ENCODE assay signal across 20 cellular contexts in the genomic region with DNA sequence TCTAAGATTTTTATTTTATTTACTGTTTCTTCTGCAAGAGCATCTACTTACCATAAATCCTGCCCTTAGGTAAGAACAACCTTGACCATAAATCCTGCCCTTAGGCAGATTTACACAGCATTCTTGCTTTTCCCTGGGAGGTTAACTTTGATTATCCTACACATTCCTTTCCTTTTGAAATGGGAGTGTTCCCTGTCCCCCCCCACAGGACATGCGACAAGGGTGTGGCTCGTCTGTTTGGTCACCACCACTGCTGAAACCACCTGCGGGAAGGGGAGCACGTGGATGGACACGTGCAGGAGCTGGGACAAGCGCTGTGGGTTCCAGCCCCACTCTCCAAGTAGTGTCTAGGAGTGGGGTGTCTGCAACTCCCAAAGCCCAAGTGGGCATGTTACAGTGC.
"Had no signal": no experiment of that assay in that cellular context is flagged by ENCODE, and none has a peak within 500 bp of the region (broad histone marks: within the 10 kb centered on the region; RNA-seq: fewer than 3 reads in every experiment).

No MANE protein-coding gene starts in this region.

- H3K36me3 ChIP-seq: heart right ventricle, spleen had no signal

- H3K4me1 ChIP-seq: heart right ventricle, spleen had no signal

- H3K27ac Mint-ChIP-seq: activated naive CD4-positive, alpha-beta T cell treated with anti-CD3 and anti-CD28 coated beads, Interleukin-2, amount 50 U/mL, for 72 hours; activated T-cell treated with anti-CD3 and anti-CD28 coated beads, Interleukin-2, amount 50 U/mL, for 24 hours; activated T-helper 17 cell treated with anti-CD3 and anti-CD28 coated beads, Interleukin-2, amount 50 U/mL, for 72 hours; brain; dendritic cell treated with granulocyte-macrophage colony-stimulating factor and Interleukin-4, amounts not matched to agents 40 ng/mL and 50 ng/mL, for 4 days; memory B cell; naive thymus-derived CD8-positive, alpha-beta T cell; progenitor cell of endocrine pancreas had no signal

- H3K27me3 Mint-ChIP-seq: brain, progenitor cell of endocrine pancreas had no signal

- H3K36me3 Mint-ChIP-seq: activated naive CD4-positive, alpha-beta T cell treated with anti-CD3 and anti-CD28 coated beads, Interleukin-2, amount 50 U/mL, for 72 hours; memory B cell; naive thymus-derived CD8-positive, alpha-beta T cell had no signal

- ATAC-seq: activated naive CD4-positive, alpha-beta T cell treated with anti-CD3 and anti-CD28 coated beads, Interleukin-2, amount 50 U/mL, for 72 hours; activated T-helper 17 cell treated with anti-CD3 and anti-CD28 coated beads, Interleukin-2, amount 50 U/mL, for 72 hours; heart right ventricle; naive thymus-derived CD8-positive, alpha-beta T cell; stimulated activated naive CD8-positive, alpha-beta T cell treated with anti-CD3 and anti-CD28 coated beads, Interleukin-15, Interleukin-2, amounts not matched to agents 100 U/mL and 50 U/mL, for 24 hours had no signal

- H3K27ac ChIP-seq: heart right ventricle, spleen had no signal

- H3K4me1 Mint-ChIP-seq: activated T-helper 17 cell treated with anti-CD3 and anti-CD28 coated beads, Interleukin-2, amount 50 U/mL, for 72 hours; brain; memory B cell; naive thymus-derived CD8-positive, alpha-beta T cell had no signal

- H3K4me3 Mint-ChIP-seq: activated T-cell treated with anti-CD3 and anti-CD28 coated beads, Interleukin-2, amount 50 U/mL, for 24 hours; activated T-helper 17 cell treated with anti-CD3 and anti-CD28 coated beads, Interleukin-2, amount 50 U/mL, for 72 hours; brain; dendritic cell treated with granulocyte-macrophage colony-stimulating factor and Interleukin-4, amounts not matched to agents 40 ng/mL and 50 ng/mL, for 4 days; memory B cell; naive thymus-derived CD8-positive, alpha-beta T cell had no signal

- H3K27me3 ChIP-seq: heart right ventricle, spleen had no signal

- DNase-seq: activated CD4-positive, alpha-beta T cell treated with anti-CD3 and anti-CD28 coated beads for 1 hour; activated CD4-positive, alpha-beta T cell treated with anti-CD3 and anti-CD28 coated beads, Interleukin-2, amount 50 U/mL, for 1 hour; activated CD8-positive, alpha-beta memory T cell treated with anti-CD3 and anti-CD28 coated beads for 24 hours; activated CD8-positive, alpha-beta memory T cell treated with anti-CD3 and anti-CD28 coated beads, Interleukin-2, amount 50 U/mL, for 4 hours; activated T-cell treated with anti-CD3 and anti-CD28 coated beads, Interleukin-2, amount 50 U/mL, for 24 hours; aorta; effector CD4-positive, alpha-beta T cell; foreskin fibroblast; heart right ventricle; naive thymus-derived CD8-positive, alpha-beta T cell; spleen; stimulated activated CD4-positive, alpha-beta T cell treated with anti-CD3 and anti-CD28 coated beads, Interleukin-4, amount 100 ng/mL, for 1 hour; stimulated activated naive CD8-positive, alpha-beta T cell treated with anti-CD3 and anti-CD28 coated beads, Interleukin-15, Interleukin-2, amounts not matched to agents 100 U/mL and 50 U/mL, for 24 hours; T-helper 9 cell had no signal

- H3K4me3 ChIP-seq: heart right ventricle, spleen had no signal

- H3K9me3 Mint-ChIP-seq: activated naive CD4-positive, alpha-beta T cell treated with anti-CD3 and anti-CD28 coated beads, Interleukin-2, amount 50 U/mL, for 72 hours; activated T-cell treated with anti-CD3 and anti-CD28 coated beads, Interleukin-2, amount 50 U/mL, for 24 hours; dendritic cell treated with granulocyte-macrophage colony-stimulating factor and Interleukin-4, amounts not matched to agents 40 ng/mL and 50 ng/mL, for 4 days had no signal
